Comparison of ENCODE assay signal across 8 cellular contexts in the genomic region with DNA sequence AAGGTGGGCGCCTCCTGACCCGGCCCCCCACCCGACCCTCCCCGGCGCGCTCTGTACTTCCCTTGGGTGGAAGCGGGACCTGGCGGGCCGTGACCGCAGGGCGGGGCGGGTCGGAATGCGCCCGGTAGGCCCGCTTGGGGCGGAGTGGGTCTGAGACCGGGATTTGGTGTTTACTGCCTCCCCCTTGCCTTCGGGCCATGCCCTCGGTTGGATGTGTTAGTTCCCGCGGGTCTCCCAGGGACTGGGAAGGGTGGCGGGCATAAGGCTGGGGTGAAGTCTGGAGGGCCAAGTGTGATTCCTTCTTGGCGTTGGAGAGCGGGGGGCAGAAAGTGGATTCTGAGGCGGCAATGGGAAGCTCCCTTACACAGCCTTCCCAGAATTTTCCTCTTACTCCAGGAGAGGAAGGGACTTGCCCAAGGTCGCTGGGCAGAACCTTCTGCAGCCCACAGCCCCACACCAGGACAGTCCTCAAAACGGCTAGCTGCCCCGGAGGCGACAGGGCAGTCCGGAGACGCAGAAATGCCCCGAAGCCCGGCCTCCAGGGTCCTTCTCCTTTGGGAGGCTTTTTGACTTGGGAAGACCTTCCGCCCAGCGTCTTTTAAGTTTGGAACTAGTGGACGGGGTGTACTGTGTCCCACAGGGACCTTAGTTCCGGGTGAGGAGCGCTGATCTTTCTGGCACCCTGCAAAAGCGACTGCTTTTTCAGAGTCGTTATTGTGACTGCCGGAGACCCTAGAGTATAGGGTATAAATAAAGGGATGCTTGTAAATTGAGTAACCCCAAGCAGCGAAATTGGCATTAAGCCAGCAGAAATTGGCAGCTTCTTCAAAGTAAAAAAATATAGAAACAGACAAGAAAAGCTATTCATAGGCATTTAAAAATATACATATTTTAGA. TPM values are rescaled to one million over a fixed set of nuclear protein-coding genes. Genes with fewer than 3 reads are reported as not detected.
A peak's percentile ranks its signal among the peaks of the same experiment; 100 is the strongest.
DNase-seq lines count a peak whose midpoint lies in the region; ATAC-seq, FAIRE-seq and TF ChIP-seq lines count a peak whose summit lies in the region.

No MANE protein-coding gene starts in this region.

- H3K27me3 ChIP-seq in A673 (replicated peaks; ENCODE audit: insufficient read depth, low read depth, low read length, poor library complexity) (no peaks in the 10 kb centered on the region), osteoblast (ENCODE audit: insufficient read depth, low read length) (no peaks in the 10 kb centered on the region)

- H2AFZ ChIP-seq in osteoblast (ENCODE audit: low read length): peak overlapping the region; percentile 87

- DNase-seq in A673 (ENCODE audit: low spot score): peak; percentile 46
- peak; percentile 68 for DNase-seq in NB4 (ENCODE audit: low read depth)
- peak; percentile 5 to 8 for DNase-seq in activated T-helper 1 cell treated with anti-CD3 and anti-CD28 coated beads, Interleukin-2, amount 50 U/mL, for 16 hours (ENCODE audit: low read depth in 1 of 2, low spot score in 1 of 2)
- peak; percentile 32 to 45 for DNase-seq in frontal cortex (ENCODE audit: low spot score in 2 of 2)
- DNase-seq in osteoblast (ENCODE audit: insufficient read length, low spot score, missing footprints): peak; percentile 86
- no peak for DNase-seq in middle frontal gyrus (ENCODE audit: extremely low spot score, low spot score)

- TF ChIP-seq CTCF in A673 (conservative IDR thresholded peaks at IDR 0.05; ENCODE audit: low read depth, low read length) (no peak), GM12875 (IDR thresholded peaks at IDR 0.05; ENCODE audit: borderline replicate concordance, insufficient read depth, low read depth, low read length) (no peak), NB4 (IDR thresholded peaks at IDR 0.05; ENCODE audit: low read depth, low read length) (no peak), osteoblast (IDR thresholded peaks at IDR 0.05; ENCODE audit: extremely low read depth, low read depth, low read length) (no peak)

- peaks cover 6% of the 10 kb centered on the region for H4K20me1 ChIP-seq in osteoblast (ENCODE audit: insufficient read depth, low read length)

- H3K27ac ChIP-seq in A673 (ENCODE audit: low read depth, low read length, poor library complexity, severe bottlenecking) (peak overlapping the region; percentile 38), osteoblast (ENCODE audit: low read depth, low read length) (peak overlapping the region; percentile 72)

- H3K4me1 ChIP-seq in A673 (ENCODE audit: insufficient read depth, low read length, poor library complexity, severe bottlenecking): no peaks in the 10 kb centered on the region
- peaks cover 5% of the 10 kb centered on the region for H3K4me1 ChIP-seq in osteoblast (ENCODE audit: insufficient read depth, low read length)

- POLR2A ChIA-PET in A673 (lab: Charles Lee; ENCODE audit: low non-redundant PET): interaction anchor here (0.6 kb wide), 1 partner anchor 73 kb away, joined by 8 read pairs; no protein-coding TSS in a partner anchor

- BruUV-seq in A673 (replicated peaks; lab: Mats Ljungman, UMichigan): no TSS peak

- FAIRE-seq in frontal cortex (lab: Jason Lieb, UNC): no peak

- no peaks in the 10 kb centered on the region for H3K36me3 ChIP-seq in A673 (ENCODE audit: insufficient read depth, low read length, poor library complexity, severe bottlenecking)
- no peaks in the 10 kb centered on the region for H3K36me3 ChIP-seq in osteoblast (ENCODE audit: insufficient read depth, low read length)

- H3K79me2 ChIP-seq in osteoblast (ENCODE audit: insufficient read depth, low read length): peaks cover 60% of the 10 kb centered on the region

- intact Hi-C loops in A673 (cut with micrococcal nuclease; ENCODE audit: unreplicated experiment): no loop called here

- H3K9me3 ChIP-seq in A673 (ENCODE audit: low read depth, low read length, poor library complexity, severe bottlenecking): peaks cover 12% of the 10 kb centered on the region
- no peaks in the 10 kb centered on the region for H3K9me3 ChIP-seq in osteoblast (ENCODE audit: low read depth, low read length)

- CTCF ChIA-PET in A673 (lab: Charles Lee): interaction anchor here (0.6 kb wide), 1 partner anchor 84 kb away, joined by 3 read pairs; no protein-coding TSS in a partner anchor

- ATAC-seq in HG02642 (IDR thresholded peaks at IDR 0.05; ENCODE audit: poor library complexity, unreplicated experiment): peak; percentile 53

- peak overlapping the region; percentile 91 for H3K4me3 ChIP-seq in A673 (ENCODE audit: low read depth, low read length, poor library complexity, severe bottlenecking)
- H3K4me3 ChIP-seq in GM12875 (ENCODE audit: low read depth, low read length): peak overlapping the region; percentile 73
- peak overlapping the region; percentile 90 for H3K4me3 ChIP-seq in NB4 (ENCODE audit: low read depth, low read length)
- peak overlapping the region; percentile 91 for H3K4me3 ChIP-seq in osteoblast (ENCODE audit: insufficient read depth, low read length)

- no peak for TF ChIP-seq POLR2A in NB4 (IDR thresholded peaks at IDR 0.05; ENCODE audit: extremely low read depth, insufficient read length)

- peak overlapping the region; percentile 85 for H3K4me2 ChIP-seq in osteoblast (ENCODE audit: insufficient read depth, low read length)

RNA-seq across cellular contexts. Expression of gene SWAP70, which starts 0.6 kb away (rescaled TPM):
- total RNA-seq in A673 (2021): 18.9 and 21.1 TPM in 2 replicates
- 9.8 TPM for total RNA-seq in frontal cortex
- total RNA-seq in osteoblast: 55.4 and 62.2 TPM in 2 replicates
